Comparison of ENCODE assay signal across 13 cellular contexts in the genomic region with DNA sequence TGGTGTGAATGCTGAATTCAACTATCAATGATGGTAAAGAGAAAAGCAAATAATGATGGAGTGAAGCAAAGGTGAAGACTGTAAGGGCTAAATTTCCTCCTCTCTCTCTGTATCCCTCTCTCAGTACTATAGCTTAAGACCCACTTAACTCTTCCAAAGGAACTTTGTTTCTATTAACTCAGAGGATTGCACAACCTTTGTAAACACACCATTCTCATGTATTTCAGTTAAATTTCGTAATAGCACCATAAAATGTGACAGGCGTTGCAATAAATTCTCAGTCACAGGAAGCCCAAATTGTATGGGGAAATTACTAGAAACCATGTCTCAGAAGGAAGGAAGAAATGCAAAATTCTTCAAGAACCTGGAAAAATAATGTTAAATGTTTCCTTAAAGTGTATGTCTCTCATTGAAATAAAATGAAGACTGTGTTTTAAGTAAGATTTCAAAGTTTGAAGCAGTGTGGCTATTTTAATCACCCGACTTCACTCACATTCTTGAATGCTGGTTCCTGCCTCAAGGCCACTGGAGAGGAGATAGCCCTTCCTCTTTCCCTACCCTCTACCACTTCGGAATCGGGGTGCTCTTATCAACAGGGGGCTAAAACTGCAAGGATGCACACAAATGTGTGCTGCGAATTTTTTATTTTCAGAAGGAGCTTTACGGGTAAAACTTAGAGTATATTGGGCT.
A peak's percentile ranks its signal among the peaks of the same experiment; 100 is the strongest.
DNase-seq lines count a peak whose midpoint lies in the region; ATAC-seq, FAIRE-seq and TF ChIP-seq lines count a peak whose summit lies in the region.
"Had no signal": no experiment of that assay in that cellular context is flagged by ENCODE, and none has a peak within 500 bp of the region (broad histone marks: within the 10 kb centered on the region; RNA-seq: fewer than 3 reads in every experiment).

No MANE protein-coding gene starts in this region.

- peak; percentile 66 for DNase-seq in CD1c-positive myeloid dendritic cell (ENCODE audit: extremely low spot score)
- peak; percentile 88 to 90 for DNase-seq in Kasumi-1 (lab: John Stamatoyannopoulos, UW)
- peak; percentile 59 for DNase-seq in bronchial epithelial cell (ENCODE audit: low read depth)
- DNase-seq in ureter (ENCODE audit: low spot score) = no peak
- DNase-seq in activated T-helper 1 cell treated with anti-CD3 and anti-CD28 coated beads, Interleukin-12 subunit alpha, Interleukin-12 subunit beta, Interleukin-2, Interleukin-4 antibody, amounts not matched to agents 30 ng/mL and 10 ng/mL and 1 ng/mL, durations not matched to agents 14 hours and 24 hours and 36 hours (ENCODE audit: low spot score) = no peak
- DNase-seq: foreskin keratinocyte had no signal

- no peak overlapping the region for H3K27ac Mint-ChIP-seq in activated T-helper 1 cell treated with anti-CD3 and anti-CD28 coated beads, Interleukin-12 subunit alpha, Interleukin-12 subunit beta, Interleukin-2, Interleukin-4 antibody, amounts not matched to agents 30 ng/mL and 10 ng/mL and 1 ng/mL, durations not matched to agents 14 hours and 24 hours and 36 hours
- H3K27ac Mint-ChIP-seq: memory B cell had no signal

- intact Hi-C loops in activated T-helper 1 cell treated with anti-CD3 and anti-CD28 coated beads, Interleukin-12 subunit alpha, Interleukin-12 subunit beta, Interleukin-2, Interleukin-4 antibody, amounts not matched to agents 30 ng/mL and 10 ng/mL and 1 ng/mL, durations not matched to agents 14 hours and 24 hours and 36 hours (cut with micrococcal nuclease) = loop anchor here (1.0 to 10.0 kb wide), 3 partner anchors 35 to 1430 kb away; no protein-coding TSS in a partner anchor

- no peak overlapping the region for H3K4me3 Mint-ChIP-seq in activated T-helper 1 cell treated with anti-CD3 and anti-CD28 coated beads, Interleukin-12 subunit alpha, Interleukin-12 subunit beta, Interleukin-2, Interleukin-4 antibody, amounts not matched to agents 30 ng/mL and 10 ng/mL and 1 ng/mL, durations not matched to agents 14 hours and 24 hours and 36 hours
- H3K4me3 Mint-ChIP-seq: brain, memory B cell had no signal

- peaks cover 20% of the 10 kb centered on the region for H3K27me3 Mint-ChIP-seq in activated T-helper 1 cell treated with anti-CD3 and anti-CD28 coated beads, Interleukin-12 subunit alpha, Interleukin-12 subunit beta, Interleukin-2, Interleukin-4 antibody, amounts not matched to agents 30 ng/mL and 10 ng/mL and 1 ng/mL, durations not matched to agents 14 hours and 24 hours and 36 hours (ENCODE audit: insufficient read depth)

- peaks cover 6% of the 10 kb centered on the region for H3K4me1 Mint-ChIP-seq in activated T-helper 1 cell treated with anti-CD3 and anti-CD28 coated beads, Interleukin-12 subunit alpha, Interleukin-12 subunit beta, Interleukin-2, Interleukin-4 antibody, amounts not matched to agents 30 ng/mL and 10 ng/mL and 1 ng/mL, durations not matched to agents 14 hours and 24 hours and 36 hours (ENCODE audit: low read depth)

- H3K27ac ChIP-seq in mucosa of rectum (ENCODE audit: low read depth in 2 of 2, low read length in 2 of 2) = peak overlapping the region; percentile 11 to 36
- H3K27ac ChIP-seq: foreskin keratinocyte, sigmoid colon, VCaP had no signal

- H3K36me3 Mint-ChIP-seq in activated T-helper 1 cell treated with anti-CD3 and anti-CD28 coated beads, Interleukin-12 subunit alpha, Interleukin-12 subunit beta, Interleukin-2, Interleukin-4 antibody, amounts not matched to agents 30 ng/mL and 10 ng/mL and 1 ng/mL, durations not matched to agents 14 hours and 24 hours and 36 hours (ENCODE audit: low read depth) = no peaks in the 10 kb centered on the region
- H3K36me3 Mint-ChIP-seq: brain, memory B cell had no signal

- H3K27me3 ChIP-seq in bronchial epithelial cell (ENCODE audit: control insufficient read depth, insufficient read depth, low read length) (no peaks in the 10 kb centered on the region), mucosa of rectum (ENCODE audit: control insufficient read depth in 2 of 2, insufficient read depth in 2 of 2, low read length in 2 of 2) (no peaks in the 10 kb centered on the region)
- H3K27me3 ChIP-seq: sigmoid colon had no signal

- no peak overlapping the region for H3K9ac ChIP-seq in mucosa of rectum (ENCODE audit: low read depth in 1 of 2, low read length in 2 of 2)

- H3K36me3 ChIP-seq in bronchial epithelial cell (ENCODE audit: control insufficient read depth, insufficient read depth, low read length) (no peaks in the 10 kb centered on the region), mucosa of rectum (ENCODE audit: control insufficient read depth in 2 of 2, insufficient read depth in 2 of 2, low read length in 2 of 2) (no peaks in the 10 kb centered on the region)
- H3K36me3 ChIP-seq: sigmoid colon had no signal

- ATAC-seq in HG02884 (IDR thresholded peaks at IDR 0.05; ENCODE audit: unreplicated experiment) (no peak), HG02973 (IDR thresholded peaks at IDR 0.05; ENCODE audit: unreplicated experiment) (no peak)

- peaks cover 9 to 22% of the 10 kb centered on the region in 2 donors for H3K4me1 ChIP-seq in mucosa of rectum (ENCODE audit: control insufficient read depth in 2 of 2, insufficient read depth in 2 of 2, low read length in 2 of 2)
- H3K4me1 ChIP-seq: foreskin keratinocyte had no signal

- H3K9me3 ChIP-seq in mucosa of rectum (ENCODE audit: control insufficient read depth in 2 of 2, low read length in 2 of 2) = no peaks in the 10 kb centered on the region
- H3K9me3 ChIP-seq: sigmoid colon had no signal

- H3K9me3 Mint-ChIP-seq in activated T-helper 1 cell treated with anti-CD3 and anti-CD28 coated beads, Interleukin-12 subunit alpha, Interleukin-12 subunit beta, Interleukin-2, Interleukin-4 antibody, amounts not matched to agents 30 ng/mL and 10 ng/mL and 1 ng/mL, durations not matched to agents 14 hours and 24 hours and 36 hours = no peaks in the 10 kb centered on the region
- H3K9me3 Mint-ChIP-seq: memory B cell had no signal

- no peak for FAIRE-seq in bronchial epithelial cell (lab: Jason Lieb, UNC)

- H3K4me3 ChIP-seq in bronchial epithelial cell (ENCODE audit: low read depth, low read length) (no peak overlapping the region), mucosa of rectum (ENCODE audit: low read length in 2 of 2) (peak overlapping the region in 1 of 2 donors; percentile 60)
- H3K4me3 ChIP-seq: sigmoid colon had no signal

- TF ChIP-seq CTCF in bronchial epithelial cell (IDR thresholded peaks at IDR 0.05; ENCODE audit: insufficient read depth, low read length, severe bottlenecking) = no peak

Comparison
In these comparisons a context has a peak if more than half of its experiments do, and no peak if none do; other contexts are left out.
1. DNase-seq: peak in CD1c-positive myeloid dendritic cell (single experiment), Kasumi-1 (2 of 2) and bronchial epithelial cell (single experiment); none in ureter (single experiment) and activated T-helper 1 cell treated with anti-CD3 and anti-CD28 coated beads, Interleukin-12 subunit alpha, Interleukin-12 subunit beta, Interleukin-2, Interleukin-4 antibody, amounts not matched to agents 30 ng/mL and 10 ng/mL and 1 ng/mL, durations not matched to agents 14 hours and 24 hours and 36 hours (single experiment).